ENCODE assay signal across 34 cellular contexts in the genomic region with DNA sequence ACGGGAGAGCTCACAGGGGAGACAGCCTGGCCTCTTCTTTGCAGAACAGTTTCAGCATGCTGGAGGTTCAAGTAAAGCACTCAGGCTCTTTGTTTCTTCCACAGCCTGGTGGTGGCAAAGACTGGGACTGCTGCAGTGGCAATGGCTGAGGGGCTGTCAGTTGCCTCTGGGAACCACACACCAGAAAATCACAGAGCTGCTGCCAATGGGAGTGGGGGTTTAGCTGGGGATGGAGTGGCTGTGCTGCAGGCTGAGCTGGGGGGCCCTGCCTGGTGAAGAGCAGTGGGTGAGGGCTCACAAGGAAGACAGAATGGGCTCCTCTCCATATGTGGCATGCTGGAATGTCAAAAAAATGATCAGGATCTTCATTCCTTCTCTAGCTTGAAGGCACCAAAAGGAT.
"Had no signal": no experiment of that assay in that cellular context is flagged by ENCODE, and none has a peak within 500 bp of the region (broad histone marks: within the 10 kb centered on the region; RNA-seq: fewer than 3 reads in every experiment).

No MANE protein-coding gene starts in this region.

- H3K36me3 ChIP-seq: MG63 had no signal

- H3K27ac ChIP-seq: KMS-11 had no signal

- H3K9ac ChIP-seq: KMS-11 had no signal

- H3K4me3 ChIP-seq: MG63 had no signal

- H3K27me3 ChIP-seq: MG63 had no signal

- H3K4me2 ChIP-seq: KMS-11 had no signal

- DNase-seq: Karpas-422, Kasumi-1, KBM-7, KG1, MG63, MM.1S, NCI-H1048, NCI-H1092, NCI-H1092 treated with DMSO at 0.1 percent for 48 hours, NCI-H1105, NCI-H1105 treated with DMSO at 0.1 percent for 48 hours, NCI-H1417, NCI-H1417 treated with DMSO at 0.1 percent for 48 hours, NCI-H1436, NCI-H1436 treated with DMSO at 0.1 percent for 48 hours, NCI-H146, NCI-H1694, NCI-H1694 treated with DMSO at 0.1 percent for 48 hours, NCI-H187, NCI-H187 treated with DMSO at 0.1 percent for 48 hours, NCI-H1930, NCI-H2029, NCI-H2029 treated with DMSO at 0.1 percent for 48 hours, NCI-H2081, NCI-H2081 treated with DMSO at 0.1 percent for 48 hours, NCI-H2107, NCI-H2171, NCI-H2171 treated with DMSO at 0.1 percent for 48 hours, NCI-H2227 treated with DMSO at 0.1 percent for 48 hours, NCI-H226, NCI-H345, NCI-H446, NCI-H446 treated with DMSO at 0.1 percent for 48 hours had no signal
